In the genomic region with DNA sequence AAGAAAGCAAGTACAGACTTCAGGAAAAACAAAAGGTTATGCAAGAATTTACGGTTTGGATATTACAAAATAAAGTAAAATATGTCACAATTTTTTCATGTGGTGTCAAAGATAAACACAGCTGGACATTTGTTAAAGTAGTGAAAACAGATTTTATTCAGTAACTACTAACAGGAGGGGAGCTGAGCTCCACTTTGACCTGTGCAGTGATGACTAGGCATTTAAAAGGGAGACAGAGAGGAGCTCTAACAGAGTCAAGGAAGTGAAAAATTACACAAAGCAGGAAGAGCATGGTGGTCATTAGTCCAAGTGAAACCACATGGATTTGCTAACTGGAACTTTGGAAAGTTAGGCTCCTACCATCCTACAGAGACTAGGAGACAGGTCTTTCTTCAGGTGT, we compare ENCODE assay signal across 18 cellular contexts.
"Had no signal": no experiment of that assay in that cellular context is flagged by ENCODE, and none has a peak within 500 bp of the region (broad histone marks: within the 10 kb centered on the region; RNA-seq: fewer than 3 reads in every experiment).

No MANE protein-coding gene starts in this region.

- H3K4me1 Mint-ChIP-seq: nephron; stimulated activated naive B cell treated with anti-CD40 and anti-IgM and Interleukin-4, amounts not matched to agents 10 μg/mL and 1 μg/mL and 100 μg/mL, for 72 hours had no signal

- H3K27me3 ChIP-seq: foreskin keratinocyte, left lung had no signal

- H3K27ac ChIP-seq: dorsolateral prefrontal cortex, epithelial cell of prostate, foreskin keratinocyte had no signal

- H3K4me3 ChIP-seq: dorsolateral prefrontal cortex, left lung, spleen had no signal

- H3K9me3 Mint-ChIP-seq: activated T-helper 1 cell treated with anti-CD3 and anti-CD28 coated beads, Interleukin-12 subunit alpha, Interleukin-12 subunit beta, Interleukin-2, Interleukin-4 antibody, amounts not matched to agents 30 ng/mL and 10 ng/mL and 1 ng/mL, durations not matched to agents 14 hours and 24 hours and 36 hours; stimulated activated naive B cell treated with anti-CD40 and anti-IgM and Interleukin-4, amounts not matched to agents 10 μg/mL and 1 μg/mL and 100 μg/mL, for 72 hours had no signal

- H3K36me3 Mint-ChIP-seq: activated naive CD8-positive, alpha-beta T cell; stimulated activated naive B cell treated with anti-CD40 and anti-IgM and Interleukin-4, amounts not matched to agents 10 μg/mL and 1 μg/mL and 100 μg/mL, for 72 hours had no signal

- ATAC-seq: foreskin keratinocyte; left lung; stimulated activated naive B cell treated with anti-CD40 and anti-IgM and Interleukin-4, amounts not matched to agents 10 μg/mL and 1 μg/mL and 100 μg/mL, for 72 hours had no signal

- DNase-seq: activated CD4-positive, alpha-beta T cell treated with anti-CD3 and anti-CD28 coated beads, Interleukin-2, amount 50 U/mL, for 48 hours; activated gamma-delta T cell treated with Interleukin-2 at 50 U/mL for 16 hours; amniotic stem cell; caudate nucleus; dorsolateral prefrontal cortex; foreskin keratinocyte; kidney; left lung; mammary epithelial cell; midbrain; occipital lobe; posterior cingulate gyrus; spleen; stimulated activated naive B cell treated with anti-CD40 and anti-IgM and Interleukin-4, amounts not matched to agents 10 μg/mL and 1 μg/mL and 100 μg/mL, for 72 hours had no signal

- H3K27ac Mint-ChIP-seq: activated naive CD8-positive, alpha-beta T cell; activated T-helper 1 cell treated with anti-CD3 and anti-CD28 coated beads, Interleukin-12 subunit alpha, Interleukin-12 subunit beta, Interleukin-2, Interleukin-4 antibody, amounts not matched to agents 30 ng/mL and 10 ng/mL and 1 ng/mL, durations not matched to agents 14 hours and 24 hours and 36 hours; nephron; stimulated activated naive B cell treated with anti-CD40 and anti-IgM and Interleukin-4, amounts not matched to agents 10 μg/mL and 1 μg/mL and 100 μg/mL, for 72 hours had no signal

- H3K4me3 Mint-ChIP-seq: activated naive CD8-positive, alpha-beta T cell; activated T-helper 1 cell treated with anti-CD3 and anti-CD28 coated beads, Interleukin-12 subunit alpha, Interleukin-12 subunit beta, Interleukin-2, Interleukin-4 antibody, amounts not matched to agents 30 ng/mL and 10 ng/mL and 1 ng/mL, durations not matched to agents 14 hours and 24 hours and 36 hours; nephron; stimulated activated naive B cell treated with anti-CD40 and anti-IgM and Interleukin-4, amounts not matched to agents 10 μg/mL and 1 μg/mL and 100 μg/mL, for 72 hours had no signal
